ENCODE assay signal across 1 cellular context in the genomic region with DNA sequence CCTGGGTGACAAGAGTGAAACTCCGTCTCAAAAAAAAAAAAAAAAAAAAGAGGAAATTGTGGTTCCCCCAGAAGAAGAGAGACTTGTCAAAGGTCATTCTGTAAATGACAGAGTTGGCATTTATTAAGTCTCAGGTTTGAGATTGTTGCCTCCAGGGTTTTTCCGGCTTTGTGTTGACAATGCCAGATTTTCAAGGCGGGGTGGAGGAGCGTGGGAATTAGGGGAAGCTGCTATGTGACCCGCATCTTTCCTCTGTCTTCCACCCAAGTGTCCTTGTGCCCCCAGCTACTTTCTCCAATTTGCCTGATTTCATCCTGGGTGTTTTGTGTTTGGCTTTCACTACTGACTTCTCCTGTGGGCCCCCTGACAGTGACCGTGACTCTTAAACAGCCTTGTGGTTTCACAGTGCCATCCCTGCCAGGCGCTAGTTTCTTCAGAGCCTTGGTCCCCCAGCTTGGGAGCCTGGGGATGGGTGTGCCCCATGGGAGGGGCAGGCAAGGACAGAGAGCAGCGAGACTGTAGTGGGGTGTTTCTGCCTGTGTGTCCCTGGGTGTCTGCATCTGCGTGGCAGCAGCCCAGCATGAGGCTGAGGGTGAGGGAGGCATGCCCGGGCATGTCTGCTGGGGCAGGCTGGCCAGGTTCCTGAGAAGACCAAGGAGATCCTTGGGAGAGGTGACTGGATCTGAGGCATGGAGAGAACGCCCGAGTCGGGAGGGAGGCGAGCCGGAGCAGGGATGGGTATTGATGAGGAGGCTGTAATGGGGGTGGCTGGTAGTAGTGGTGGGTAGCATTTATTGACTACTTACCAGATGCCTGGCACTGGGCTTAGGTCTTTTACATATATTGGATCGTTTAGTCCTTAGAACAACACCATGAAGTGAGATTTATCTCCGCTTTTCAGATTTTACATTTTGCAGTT.
TF ChIP-seq lines count a peak whose summit lies in the region.

No MANE protein-coding gene starts in this region.

TF ChIP-seq in GM12878, 131 proteins besides CTCF, POLR2A, EP300 and RAD21 (continued from another document):
- TF ChIP-seq, protein P1, sequence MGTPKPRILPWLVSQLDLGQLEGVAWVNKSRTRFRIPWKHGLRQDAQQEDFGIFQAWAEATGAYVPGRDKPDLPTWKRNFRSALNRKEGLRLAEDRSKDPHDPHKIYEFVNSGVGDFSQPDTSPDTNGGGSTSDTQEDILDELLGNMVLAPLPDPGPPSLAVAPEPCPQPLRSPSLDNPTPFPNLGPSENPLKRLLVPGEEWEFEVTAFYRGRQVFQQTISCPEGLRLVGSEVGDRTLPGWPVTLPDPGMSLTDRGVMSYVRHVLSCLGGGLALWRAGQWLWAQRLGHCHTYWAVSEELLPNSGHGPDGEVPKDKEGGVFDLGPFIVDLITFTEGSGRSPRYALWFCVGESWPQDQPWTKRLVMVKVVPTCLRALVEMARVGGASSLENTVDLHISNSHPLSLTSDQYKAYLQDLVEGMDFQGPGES (IDR thresholded peaks at IDR 0.05): no peak
- TF ChIP-seq EGR1 (IDR thresholded peaks at IDR 0.05; ENCODE audit: borderline replicate concordance in 1 of 2, low read depth in 2 of 2, low read length in 2 of 2): no peak
- TF ChIP-seq, protein P2, sequence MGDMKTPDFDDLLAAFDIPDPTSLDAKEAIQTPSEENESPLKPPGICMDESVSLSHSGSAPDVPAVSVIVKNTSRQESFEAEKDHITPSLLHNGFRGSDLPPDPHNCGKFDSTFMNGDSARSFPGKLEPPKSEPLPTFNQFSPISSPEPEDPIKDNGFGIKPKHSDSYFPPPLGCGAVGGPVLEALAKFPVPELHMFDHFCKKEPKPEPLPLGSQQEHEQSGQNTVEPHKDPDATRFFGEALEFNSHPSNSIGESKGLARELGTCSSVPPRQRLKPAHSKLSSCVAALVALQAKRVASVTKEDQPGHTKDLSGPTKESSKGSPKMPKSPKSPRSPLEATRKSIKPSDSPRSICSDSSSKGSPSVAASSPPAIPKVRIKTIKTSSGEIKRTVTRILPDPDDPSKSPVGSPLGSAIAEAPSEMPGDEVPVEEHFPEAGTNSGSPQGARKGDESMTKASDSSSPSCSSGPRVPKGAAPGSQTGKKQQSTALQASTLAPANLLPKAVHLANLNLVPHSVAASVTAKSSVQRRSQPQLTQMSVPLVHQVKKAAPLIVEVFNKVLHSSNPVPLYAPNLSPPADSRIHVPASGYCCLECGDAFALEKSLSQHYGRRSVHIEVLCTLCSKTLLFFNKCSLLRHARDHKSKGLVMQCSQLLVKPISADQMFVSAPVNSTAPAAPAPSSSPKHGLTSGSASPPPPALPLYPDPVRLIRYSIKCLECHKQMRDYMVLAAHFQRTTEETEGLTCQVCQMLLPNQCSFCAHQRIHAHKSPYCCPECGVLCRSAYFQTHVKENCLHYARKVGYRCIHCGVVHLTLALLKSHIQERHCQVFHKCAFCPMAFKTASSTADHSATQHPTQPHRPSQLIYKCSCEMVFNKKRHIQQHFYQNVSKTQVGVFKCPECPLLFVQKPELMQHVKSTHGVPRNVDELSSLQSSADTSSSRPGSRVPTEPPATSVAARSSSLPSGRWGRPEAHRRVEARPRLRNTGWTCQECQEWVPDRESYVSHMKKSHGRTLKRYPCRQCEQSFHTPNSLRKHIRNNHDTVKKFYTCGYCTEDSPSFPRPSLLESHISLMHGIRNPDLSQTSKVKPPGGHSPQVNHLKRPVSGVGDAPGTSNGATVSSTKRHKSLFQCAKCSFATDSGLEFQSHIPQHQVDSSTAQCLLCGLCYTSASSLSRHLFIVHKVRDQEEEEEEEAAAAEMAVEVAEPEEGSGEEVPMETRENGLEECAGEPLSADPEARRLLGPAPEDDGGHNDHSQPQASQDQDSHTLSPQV (IDR thresholded peaks at IDR 0.05): 0 out of 2 replicates have a peak, but pooled peaks have one; percentile 7
- TF ChIP-seq ETV6 (conservative IDR thresholded peaks at IDR 0.05 in 1 of 2, IDR thresholded peaks at IDR 0.05 in 1 of 2; ENCODE audit: borderline replicate concordance in 1 of 2, low read depth in 1 of 2): peak in 1 of 2 experiments; percentile 65; a peak in 1 of 4 replicates
- no peak for TF ChIP-seq EZH2 (IDR thresholded peaks at IDR 0.05; ENCODE audit: borderline replicate concordance, control insufficient read depth, low read depth, low read length)
